8 cellular contexts compared by ENCODE assay signal in the genomic region with DNA sequence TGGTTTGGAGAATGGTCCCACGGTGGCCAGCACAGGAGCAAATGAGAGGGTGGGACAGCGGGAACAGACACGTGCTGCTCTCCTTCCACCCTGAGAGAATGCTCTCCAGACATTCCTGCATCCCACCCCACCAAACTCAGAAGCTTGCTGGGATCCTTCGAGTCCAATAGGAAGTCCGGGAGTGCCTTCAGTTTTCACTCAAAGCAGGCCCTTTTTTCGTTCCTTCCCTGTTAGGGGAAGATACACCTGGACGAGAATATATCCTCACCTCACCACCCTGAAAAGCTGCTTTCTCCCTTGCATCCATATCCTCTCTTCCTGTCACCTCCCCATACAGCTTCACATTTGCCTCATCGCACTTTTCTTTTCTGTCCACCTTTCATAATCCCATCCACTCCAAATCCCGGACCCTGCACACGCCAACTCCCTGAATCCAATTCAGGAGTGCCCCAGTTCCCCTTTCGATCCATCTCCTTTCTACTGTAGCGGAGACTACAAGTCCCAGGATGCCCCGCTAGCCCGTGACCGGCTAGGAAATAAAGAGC. TPM values are rescaled to one million over a fixed set of nuclear protein-coding genes. Genes with fewer than 3 reads are reported as not detected.
DNase-seq lines count a peak whose midpoint lies in the region; ATAC-seq and TF ChIP-seq lines count a peak whose summit lies in the region.

No MANE protein-coding gene starts in this region.

- TF ChIP-seq EP300 in neural cell (conservative IDR thresholded peaks at IDR 0.05; ENCODE audit: poor library complexity, severe bottlenecking): no peak

- no peaks in the 10 kb centered on the region for H3K9me3 ChIP-seq in CD8-positive, alpha-beta memory T cell (ENCODE audit: low read length)
- H3K9me3 ChIP-seq in Karpas-422 (ENCODE audit: low read length): no peaks in the 10 kb centered on the region
- H3K9me3 ChIP-seq in neural cell (ENCODE audit: low read length): no peaks in the 10 kb centered on the region

- peaks cover 6% of the 10 kb centered on the region for H3F3A ChIP-seq in neural cell (ENCODE audit: insufficient read depth, low read length, poor library complexity, severe bottlenecking)

- peak overlapping the region; percentile 79 to 96 (median 88) for H3K4me3 Mint-ChIP-seq in CD8-positive, alpha-beta memory T cell

- H3K4me1 ChIP-seq in CD8-positive, alpha-beta memory T cell (ENCODE audit: insufficient read depth, low read length): peaks cover 25% of the 10 kb centered on the region
- peaks cover 43% of the 10 kb centered on the region for H3K4me1 ChIP-seq in Karpas-422 (ENCODE audit: low read length)

- no peaks in the 10 kb centered on the region for H3K36me3 ChIP-seq in CD8-positive, alpha-beta memory T cell (ENCODE audit: insufficient read depth, low read length)
- H3K36me3 ChIP-seq in Karpas-422 (ENCODE audit: insufficient read depth, low read length) (no peaks in the 10 kb centered on the region), neural cell (ENCODE audit: insufficient read depth, low read length) (no peaks in the 10 kb centered on the region)

- H3K4me2 ChIP-seq in Karpas-422 (ENCODE audit: low read depth, low read length, poor library complexity, severe bottlenecking): peak overlapping the region; percentile 98
- H3K4me2 ChIP-seq in neural cell (ENCODE audit: low read length): peak overlapping the region; percentile 98

- ATAC-seq in GM21717 (IDR thresholded peaks at IDR 0.05; ENCODE audit: unreplicated experiment): no peak

- H3K4me3 ChIP-seq in CD8-positive, alpha-beta memory T cell (ENCODE audit: low read length): peak overlapping the region; percentile 99
- H3K4me3 ChIP-seq in Karpas-422 (ENCODE audit: low read length): peak overlapping the region; percentile 96
- H3K4me3 ChIP-seq in neural cell (ENCODE audit: low read length): peak overlapping the region; percentile 86

- POLR2A ChIA-PET in CD8-positive, alpha-beta memory T cell (lab: Charles Lee): interaction anchor here (1.7 to 2.8 kb wide), 4 partner anchors 10 to 88 kb away, joined by 4 to 11 read pairs (median 10); a partner anchor contains a TSS

- TF ChIP-seq CTCF in neural cell (IDR thresholded peaks at IDR 0.05; ENCODE audit: poor library complexity, severe bottlenecking): no peak

- peaks cover 0 to 2% (median 0%) of the 10 kb centered on the region in 5 donors for H3K9me3 Mint-ChIP-seq in CD8-positive, alpha-beta memory T cell

- H3K36me3 Mint-ChIP-seq in CD8-positive, alpha-beta memory T cell: peaks cover 0 to 5% (median 0%) of the 10 kb centered on the region in 3 donors

- H3K9me2 ChIP-seq in Karpas-422 (replicated peaks; ENCODE audit: insufficient read depth, low read length): no peaks in the 10 kb centered on the region
- H3K9me2 ChIP-seq in neural cell (ENCODE audit: insufficient read depth, low read length): no peaks in the 10 kb centered on the region

- CTCF ChIA-PET in CD8-positive, alpha-beta memory T cell (lab: Charles Lee): interaction anchor here (0.6 to 12.2 kb wide), 13 partner anchors 9 to 133 kb away, joined by 3 to 201 read pairs (median 8); a partner anchor contains a TSS

- peaks cover 22 to 34% (median 25%) of the 10 kb centered on the region in 3 donors for H3K4me1 Mint-ChIP-seq in CD8-positive, alpha-beta memory T cell

- H3K79me2 ChIP-seq in Karpas-422 (ENCODE audit: low read length) (peaks cover 10% of the 10 kb centered on the region; the same call in 1 of the 2 replicates), neural cell (replicated peaks; ENCODE audit: insufficient read depth, low read length) (peaks cover 25% of the 10 kb centered on the region)

- peak overlapping the region; percentile 82 to 99 (median 92) for H3K27ac Mint-ChIP-seq in CD8-positive, alpha-beta memory T cell

- H2AFZ ChIP-seq in Karpas-422 (ENCODE audit: low read length): peak overlapping the region; percentile 78
- peak overlapping the region; percentile 84 for H2AFZ ChIP-seq in neural cell (ENCODE audit: low read depth, low read length)

- peak overlapping the region; percentile 98 for H3K27ac ChIP-seq in CD8-positive, alpha-beta memory T cell (ENCODE audit: low read depth, low read length)
- H3K27ac ChIP-seq in Karpas-422 (ENCODE audit: low read length): no peak overlapping the region
- peak overlapping the region; percentile 99 for H3K27ac ChIP-seq in cingulate gyrus (ENCODE audit: low read depth, low read length)
- peak overlapping the region; percentile 98 for H3K27ac ChIP-seq in neural cell (ENCODE audit: low read length)

- peak overlapping the region; percentile 96 for H3K9ac ChIP-seq in Karpas-422 (ENCODE audit: low read length)
- peak overlapping the region; percentile 97 for H3K9ac ChIP-seq in neural cell (ENCODE audit: low read length)

- no peak for DNase-seq in CD8-positive, alpha-beta memory T cell
- DNase-seq in Karpas-422 (no peak), NCI-H187 treated with DMSO at 0.1 percent for 48 hours (lab: John Stamatoyannopoulos, UW) (no peak), iPS-NIHi7 (ENCODE audit: extremely low spot score) (no peak), activated gamma-delta T cell (lab: John Stamatoyannopoulos, UW) (no peak)

- H4K20me1 ChIP-seq in Karpas-422 (ENCODE audit: insufficient read depth, low read depth, low read length): no peaks in the 10 kb centered on the region; the same call in 1 of the 2 replicates
- H4K20me1 ChIP-seq in neural cell (ENCODE audit: insufficient read depth): no peaks in the 10 kb centered on the region

- H3K27me3 ChIP-seq in CD8-positive, alpha-beta memory T cell (ENCODE audit: insufficient read depth, low read length, poor library complexity, severe bottlenecking): no peaks in the 10 kb centered on the region
- H3K27me3 ChIP-seq in Karpas-422 (ENCODE audit: low read length) (no peaks in the 10 kb centered on the region), neural cell (ENCODE audit: insufficient read depth, low read depth, low read length) (no peaks in the 10 kb centered on the region)

- H3K27me3 Mint-ChIP-seq in CD8-positive, alpha-beta memory T cell: peaks cover 13 to 14% of the 10 kb centered on the region in 2 donors

- no peak for TF ChIP-seq RAD21 in neural cell (conservative IDR thresholded peaks at IDR 0.05)

TF ChIP-seq in neural cell, 6 proteins besides CTCF, POLR2A, EP300 and RAD21:
- TF ChIP-seq POLR2AphosphoS5 (IDR thresholded peaks at IDR 0.05) (no peak), EZH2 (IDR thresholded peaks at IDR 0.05; ENCODE audit: borderline replicate concordance, insufficient read depth, low read length, poor library complexity, severe bottlenecking) (no peak), SMC3 (conservative IDR thresholded peaks at IDR 0.05; ENCODE audit: poor library complexity) (peak; percentile 14)

RNA-seq across cellular contexts. Expression of a gene that starts 2.4 kb away (rescaled TPM):
- total RNA-seq in CD8-positive, alpha-beta memory T cell: not detected
- polyA plus RNA-seq in CD8-positive, alpha-beta memory T cell: not detected
- total RNA-seq in Karpas-422 (2014; rRNA removed; shearing (Covaris generic); ENCODE audit: low replicate concordance): not detected in 2 replicates
- 0.26 TPM in 1 of 2 replicates, not detected in the other for polyA plus RNA-seq in neural cell
- polyA minus RNA-seq in neural cell: not detected in 2 replicates

RNA-seq across cellular contexts. Expression of a gene that starts 4.8 kb away (rescaled TPM):
- 1 to 10 TPM; 7.0 to 8.2 TPM for total RNA-seq in CD8-positive, alpha-beta memory T cell
- 1.3 TPM for polyA plus RNA-seq in CD8-positive, alpha-beta memory T cell
- 3.4 and 3.8 TPM in 2 replicates for total RNA-seq in Karpas-422 (2014; rRNA removed; shearing (Covaris generic); ENCODE audit: low replicate concordance)
- polyA plus RNA-seq in neural cell: 40.6 and 51.2 TPM in 2 replicates
- 38.7 and 39.8 TPM in 2 replicates for polyA minus RNA-seq in neural cell

RNA-seq across cellular contexts. Expression of a gene that starts 33.1 kb away (rescaled TPM):
- total RNA-seq in CD8-positive, alpha-beta memory T cell: under 1 TPM; 0.16 to 0.39 TPM
- polyA plus RNA-seq in CD8-positive, alpha-beta memory T cell: 0.40 TPM
- total RNA-seq in Karpas-422 (2014; rRNA removed; shearing (Covaris generic); ENCODE audit: low replicate concordance): 2.2 TPM in 2 replicates
- 28.9 and 32.4 TPM in 2 replicates for polyA plus RNA-seq in neural cell
- polyA minus RNA-seq in neural cell: 23.9 and 30.2 TPM in 2 replicates

RNA-seq across cellular contexts. Expression of a gene that starts 45.6 kb away (rescaled TPM):
- total RNA-seq in CD8-positive, alpha-beta memory T cell: not detected
- not detected for polyA plus RNA-seq in CD8-positive, alpha-beta memory T cell
- not detected in 2 replicates for total RNA-seq in Karpas-422 (2014; rRNA removed; shearing (Covaris generic); ENCODE audit: low replicate concordance)
- polyA plus RNA-seq in neural cell: not detected in 2 replicates
- polyA minus RNA-seq in neural cell: not detected in 2 replicates

RNA-seq across cellular contexts. Expression of a gene that starts 52.6 kb away (rescaled TPM):
- total RNA-seq in CD8-positive, alpha-beta memory T cell: not detected
- polyA plus RNA-seq in CD8-positive, alpha-beta memory T cell: not detected
- total RNA-seq in Karpas-422 (2014; rRNA removed; shearing (Covaris generic); ENCODE audit: low replicate concordance): not detected in 2 replicates
- polyA plus RNA-seq in neural cell: not detected in 2 replicates
- not detected in 2 replicates for polyA minus RNA-seq in neural cell
